In genomic region chr10:27503498-27504006, GRCh38 we compare ENCODE assay signal across 1 cellular context.
TF ChIP-seq lines count a peak whose summit lies in the region.

No MANE protein-coding gene starts in this region.

TF ChIP-seq in WTC11, 78 proteins besides CTCF, POLR2A, EP300 and RAD21 (continued from another document):
- TF ChIP-seq ETV6 (CRISPR knock-in tag; IDR thresholded peaks at IDR 0.05) (no peak), ZBTB43 (CRISPR knock-in tag; IDR thresholded peaks at IDR 0.05) (no peak), SOX15 (CRISPR knock-in tag; IDR thresholded peaks at IDR 0.05) (no peak), GABPB1 (CRISPR knock-in tag; IDR thresholded peaks at IDR 0.05) (no peak), EMX1 (CRISPR knock-in tag; IDR thresholded peaks at IDR 0.05) (no peak)
TF ChIP-seq in WTC11: peak in this region for 0.
